ENCODE assay signal across 20 cellular contexts in the genomic region with DNA sequence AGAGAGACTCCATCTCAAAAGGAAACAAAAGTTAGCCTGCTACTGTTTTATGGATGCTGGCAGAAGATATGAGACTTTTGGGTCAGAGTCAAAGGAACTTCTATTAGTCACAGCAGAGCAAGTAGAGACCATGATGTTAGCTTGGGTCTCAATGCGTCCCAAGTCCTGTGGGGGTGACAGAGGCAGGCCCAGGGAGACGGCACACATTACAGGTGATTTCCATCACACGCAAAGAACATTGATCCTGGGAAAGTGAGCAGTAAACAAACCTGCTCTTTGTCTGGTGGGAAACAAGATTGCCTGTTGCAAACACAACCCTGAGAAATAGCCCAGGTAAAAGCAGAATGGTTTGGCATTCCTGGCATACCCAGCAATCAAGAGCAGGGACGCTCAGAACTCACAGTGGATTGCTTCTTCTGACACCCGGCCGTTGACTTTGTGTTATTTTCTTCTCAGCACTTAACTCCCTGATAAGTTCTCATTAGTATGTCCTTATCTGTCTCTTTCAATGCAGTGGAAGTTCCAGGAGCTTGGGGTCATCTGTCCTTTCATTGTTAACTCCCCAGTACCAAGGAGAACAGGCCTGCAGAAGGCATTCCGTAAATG. TPM values are rescaled to one million over a fixed set of nuclear protein-coding genes. Genes with fewer than 3 reads are reported as not detected.
DNase-seq lines count a peak whose midpoint lies in the region; ATAC-seq, FAIRE-seq and TF ChIP-seq lines count a peak whose summit lies in the region.
"Had no signal": no experiment of that assay in that cellular context is flagged by ENCODE, and none has a peak within 500 bp of the region (broad histone marks: within the 10 kb centered on the region; RNA-seq: fewer than 3 reads in every experiment).

No MANE protein-coding gene starts in this region.

- TF ChIP-seq CTCF in endodermal cell (conservative IDR thresholded peaks at IDR 0.05) (no peak), pancreas (IDR thresholded peaks at IDR 0.05) (no peak), WERI-Rb-1 (IDR thresholded peaks at IDR 0.05; ENCODE audit: low read depth, low read length) (no peak)
- TF ChIP-seq CTCF in activated CD8-positive, alpha-beta T cell treated with anti-CD3 and anti-CD28 coated beads for 36 hours (IDR thresholded peaks at IDR 0.05), result no peak

- DNase-seq in endodermal cell, result peak; percentile 85
- no peak for DNase-seq in left ventricle myocardium superior
- peak in 1 of 6 donors; percentile 6 for DNase-seq in pancreas
- no peak for DNase-seq in WERI-Rb-1
- DNase-seq in activated CD8-positive, alpha-beta T cell treated with anti-CD3 and anti-CD28 coated beads for 36 hours, result no peak
- DNase-seq in HuH-7 (ENCODE audit: low spot score), result no peak
- DNase-seq: CD8-positive, alpha-beta memory T cell; H7; NCI-H1105; NCI-H2081 treated with DMSO at 0.1 percent for 48 hours; NK-92 treated with Interleukin-12 subunit alpha and Interleukin-12 subunit beta, amount 100 ng/mL, for 24 hours; SIG-M5 had no signal

- WGBS in endodermal cell (ENCODE audit: insufficient coverage in 1 of 2, insufficient read length in 1 of 2), 2 experiments, result 55 to 72% methylated on average over 5 to 7 of the region's 7 CpGs
- 19 to 25% methylated on average over 7 of the region's 7 CpGs for WGBS in pancreas, 2 donors

- H3K4me1 ChIP-seq in HUES48 (ENCODE audit: control insufficient read depth, insufficient read depth, low read length) (0 out of 2 replicates have a peak, but pooled peaks cover 3% of the 10 kb centered on the region), endodermal cell (ENCODE audit: control insufficient read depth, insufficient read depth, low read length) (peaks cover 13% of the 10 kb centered on the region), pancreas (peaks cover 0 to 13% (median 0%) of the 10 kb centered on the region in 3 donors)

- H3K36me3 Mint-ChIP-seq in endodermal cell (ENCODE audit: low read depth), result no peaks in the 10 kb centered on the region
- H3K36me3 Mint-ChIP-seq in activated CD8-positive, alpha-beta T cell treated with anti-CD3 and anti-CD28 coated beads for 36 hours (ENCODE audit: low read depth), result no peaks in the 10 kb centered on the region
- H3K36me3 Mint-ChIP-seq: CD8-positive, alpha-beta memory T cell had no signal

- H3K4me1 Mint-ChIP-seq in endodermal cell, result peaks cover 36% of the 10 kb centered on the region
- H3K4me1 Mint-ChIP-seq in activated CD8-positive, alpha-beta T cell treated with anti-CD3 and anti-CD28 coated beads for 36 hours (ENCODE audit: low read depth), result no peaks in the 10 kb centered on the region
- H3K4me1 Mint-ChIP-seq: CD8-positive, alpha-beta memory T cell had no signal

- CTCF ChIA-PET in activated CD8-positive, alpha-beta T cell treated with anti-CD3 and anti-CD28 coated beads for 36 hours (lab: Charles Lee), result no interaction called here

- H3K27ac Mint-ChIP-seq in endodermal cell, result peak overlapping the region; percentile 97
- H3K27ac Mint-ChIP-seq in activated CD8-positive, alpha-beta T cell treated with anti-CD3 and anti-CD28 coated beads for 36 hours, result no peak overlapping the region
- H3K27ac Mint-ChIP-seq: CD8-positive, alpha-beta memory T cell had no signal

- H3K27me3 Mint-ChIP-seq in endodermal cell (ENCODE audit: insufficient read depth), result peaks cover 2% of the 10 kb centered on the region
- peaks cover 10% of the 10 kb centered on the region for H3K27me3 Mint-ChIP-seq in activated CD8-positive, alpha-beta T cell treated with anti-CD3 and anti-CD28 coated beads for 36 hours

- intact Hi-C loops in left ventricle myocardium superior (cut with micrococcal nuclease), result no loop called here
- intact Hi-C loops in pancreas (cut with DNase I), result no loop called here
- intact Hi-C loops in activated CD8-positive, alpha-beta T cell treated with anti-CD3 and anti-CD28 coated beads for 36 hours (cut with micrococcal nuclease), result no loop called here

- ATAC-seq in left ventricle myocardium superior, result peak; percentile 70
- ATAC-seq in pancreas, result peak in 3 of 4 donors; percentile 26 to 59 (median 57)
- no peak for ATAC-seq in activated CD8-positive, alpha-beta T cell treated with anti-CD3 and anti-CD28 coated beads for 36 hours
- no peak for ATAC-seq in GM19455 (IDR thresholded peaks at IDR 0.05; ENCODE audit: unreplicated experiment)
- ATAC-seq: SK-N-SH treated with all-trans-retinoic acid at 6 μM for 48 hours had no signal

- peaks cover 13% of the 10 kb centered on the region for H3K9me3 Mint-ChIP-seq in endodermal cell
- H3K9me3 Mint-ChIP-seq in activated CD8-positive, alpha-beta T cell treated with anti-CD3 and anti-CD28 coated beads for 36 hours, result no peaks in the 10 kb centered on the region

- no peaks in the 10 kb centered on the region for H3K27me3 ChIP-seq in HUES48 (ENCODE audit: control insufficient read depth, insufficient read depth, low read length)
- no peaks in the 10 kb centered on the region for H3K27me3 ChIP-seq in endodermal cell (ENCODE audit: control insufficient read depth, insufficient read depth, low read length, poor library complexity, severe bottlenecking)
- H3K27me3 ChIP-seq in pancreas, result no peaks in the 10 kb centered on the region
- H3K27me3 ChIP-seq in WERI-Rb-1 (ENCODE audit: insufficient read depth, low read depth, severe bottlenecking), result no peaks in the 10 kb centered on the region

- POLR2A ChIA-PET in activated CD8-positive, alpha-beta T cell treated with anti-CD3 and anti-CD28 coated beads for 36 hours (lab: Charles Lee), result no interaction called here

- H3K9ac ChIP-seq in HUES48 (ENCODE audit: low read depth, low read length) (no peak overlapping the region), endodermal cell (ENCODE audit: extremely low read depth, low read length, poor library complexity, severe bottlenecking) (peak overlapping the region; percentile 56)
- H3K9ac ChIP-seq: BLaER1 treated with 17β-estradiol and CSF1 and Interleukin-3, amounts not matched to agents 10 nM and 100 nM had no signal

- H3K4me3 Mint-ChIP-seq in endodermal cell, result peak overlapping the region; percentile 18
- H3K4me3 Mint-ChIP-seq in activated CD8-positive, alpha-beta T cell treated with anti-CD3 and anti-CD28 coated beads for 36 hours, result no peak overlapping the region
- H3K4me3 Mint-ChIP-seq: CD8-positive, alpha-beta memory T cell had no signal

- no peaks in the 10 kb centered on the region for H3K36me3 ChIP-seq in HUES48 (ENCODE audit: control insufficient read depth, insufficient read depth, low read length)
- no peaks in the 10 kb centered on the region for H3K36me3 ChIP-seq in endodermal cell (ENCODE audit: control insufficient read depth, insufficient read depth, low read length)
- no peaks in the 10 kb centered on the region for H3K36me3 ChIP-seq in pancreas
- no peaks in the 10 kb centered on the region for H3K36me3 ChIP-seq in WERI-Rb-1
- H3K36me3 ChIP-seq: BLaER1 treated with 17β-estradiol and CSF1 and Interleukin-3, amounts not matched to agents 10 nM and 100 nM had no signal

- no peak overlapping the region for H3K4me3 ChIP-seq in HUES48 (ENCODE audit: low read depth, low read length)
- H3K4me3 ChIP-seq in endodermal cell (ENCODE audit: low read length), result no peak overlapping the region
- H3K4me3 ChIP-seq in pancreas, result no peak overlapping the region
- H3K4me3 ChIP-seq in WERI-Rb-1 (ENCODE audit: low read depth, low read length), result no peak overlapping the region
- H3K4me3 ChIP-seq: BLaER1 treated with 17β-estradiol and CSF1 and Interleukin-3, amounts not matched to agents 10 nM and 100 nM had no signal

- no peak for FAIRE-seq in pancreas (lab: Jason Lieb, UNC)
- FAIRE-seq: D721Med had no signal

- peak overlapping the region; percentile 29 for H3K27ac ChIP-seq in HUES48 (ENCODE audit: low read depth, low read length)
- peak overlapping the region; percentile 59 for H3K27ac ChIP-seq in endodermal cell (ENCODE audit: low read depth, low read length)
- peak overlapping the region in 1 of 4 donors; percentile 35 for H3K27ac ChIP-seq in pancreas
- H3K27ac ChIP-seq in WERI-Rb-1, result no peak overlapping the region
- H3K27ac ChIP-seq: BLaER1 treated with 17β-estradiol and CSF1 and Interleukin-3, amounts not matched to agents 10 nM and 100 nM had no signal

- H3K9me3 ChIP-seq in HUES48 (ENCODE audit: control insufficient read depth, insufficient read depth, low read length), result no peaks in the 10 kb centered on the region
- peaks cover 20% of the 10 kb centered on the region for H3K9me3 ChIP-seq in endodermal cell (ENCODE audit: control insufficient read depth, low read length)
- H3K9me3 ChIP-seq in pancreas, result no peaks in the 10 kb centered on the region
- peaks cover 6% of the 10 kb centered on the region for H3K9me3 ChIP-seq in WERI-Rb-1 (ENCODE audit: severe bottlenecking)

RNA-seq across cellular contexts. Expression of gene LGI2, which starts 51.2 kb away (rescaled TPM):
- 10 to 100 TPM in 1 of 2 donors, 1 to 10 TPM in 1; 6.5 to 15.9 TPM for total RNA-seq in endodermal cell
- 5.1 TPM for polyA plus RNA-seq in endodermal cell (2013, experiment 1 of 2)
- polyA plus RNA-seq in endodermal cell (2013, experiment 2 of 2), result 3.7 TPM
- 2.0 TPM for total RNA-seq in left ventricle myocardium superior
- total RNA-seq in pancreas, result 1 to 10 TPM in 2 of 6 donors, under 1 TPM in 4; 0.22 to 1.7 (median 0.73) TPM
- under 1 TPM; 0.38 to 0.72 TPM for polyA plus RNA-seq in pancreas
- total RNA-seq in activated CD8-positive, alpha-beta T cell treated with anti-CD3 and anti-CD28 coated beads for 36 hours, result not detected
- total RNA-seq: CD8-positive, alpha-beta memory T cell; LHCN-M2; NCI-H460; OCI-LY7 had no signal
- polyA plus RNA-seq: CD8-positive, alpha-beta memory T cell had no signal

Comparison
In these comparisons a context has a peak if more than half of its experiments do, and no peak if none do; other contexts are left out.
1. ATAC-seq: peak in left ventricle myocardium superior (single experiment) and pancreas (3 of 4); none in activated CD8-positive, alpha-beta T cell treated with anti-CD3 and anti-CD28 coated beads for 36 hours (single experiment) and GM19455 (single experiment).